ENCODE assay signal across 8 cellular contexts in the genomic region with DNA sequence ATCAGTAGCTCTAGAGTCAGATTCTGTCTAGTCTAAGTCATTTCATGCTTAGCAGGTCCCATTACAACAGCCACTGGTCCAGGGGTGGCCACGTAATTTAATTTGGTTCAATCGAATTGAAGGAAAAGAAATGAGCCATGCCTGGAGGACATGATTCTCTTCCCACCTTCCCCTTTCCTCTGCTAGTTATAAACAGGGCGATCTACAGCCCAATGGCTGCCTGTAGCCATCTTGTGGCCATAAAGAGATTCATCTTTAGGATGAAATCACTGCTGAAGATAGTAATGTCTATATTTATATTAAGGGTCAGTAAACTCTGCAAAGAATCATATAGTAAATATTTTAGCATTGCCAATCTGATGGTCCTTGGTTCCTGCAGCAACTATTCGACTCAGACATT.
DNase-seq lines count a peak whose midpoint lies in the region; ATAC-seq and TF ChIP-seq lines count a peak whose summit lies in the region.
"Not testable (repeated sequence)": the region's sequence is repeated elsewhere in the genome, so short reads cannot be mapped to it uniquely, and the experiment has no call there.

No MANE protein-coding gene starts in this region.

- POLR2A ChIA-PET in PC-3 (lab: Charles Lee; ENCODE audit: unreplicated experiment) = not testable (repeated sequence)

- CTCF ChIA-PET in PC-3 (lab: Charles Lee) = not testable (repeated sequence)

- H3K4me3 ChIP-seq in PC-3 (ENCODE audit: low read length); dorsolateral prefrontal cortex; retinal pigment epithelial cell (ENCODE audit: low read length): not testable (repeated sequence)

- not testable (repeated sequence) for H3K4me1 ChIP-seq in PC-3 (ENCODE audit: insufficient read depth, low read length)

- not testable (repeated sequence) for H3F3A ChIP-seq in PC-3 (ENCODE audit: low read length, unreplicated experiment)

- H3K4me2 ChIP-seq in PC-3 (ENCODE audit: low read length) = not testable (repeated sequence)

- not testable (repeated sequence) for H3K9me3 ChIP-seq in PC-3 (ENCODE audit: low read length)

- H4K20me1 ChIP-seq in PC-3 (ENCODE audit: low read length) = not testable (repeated sequence)

- H3K27ac ChIP-seq in PC-3 (ENCODE audit: low read length); VCaP: not testable (repeated sequence)
- peak overlapping the region in 1 of 59 donors; percentile 32 for H3K27ac ChIP-seq in dorsolateral prefrontal cortex

- BruUV-seq in PC-3 (replicated peaks; lab: Mats Ljungman, UMichigan) = not testable (repeated sequence)

- peaks cover 11% of the 10 kb centered on the region for H3K27me3 ChIP-seq in PC-3 (ENCODE audit: low read length)
- H3K27me3 ChIP-seq in dorsolateral prefrontal cortex = not testable (repeated sequence)

- not testable (repeated sequence) for H3K9ac ChIP-seq in PC-3 (ENCODE audit: low read length)

- not testable (repeated sequence) for H3K9me2 ChIP-seq in PC-3 (replicated peaks; ENCODE audit: low read length)

- H3K36me3 ChIP-seq in PC-3 (ENCODE audit: low read depth, low read length) = not testable (repeated sequence)

- H2AFZ ChIP-seq in PC-3 (ENCODE audit: low read length) = not testable (repeated sequence)

- peak; percentile 64 for ATAC-seq in PC-3

- DNase-seq in D341Med (ENCODE audit: low spot score) = peak; percentile 33
- peak; percentile 5 for DNase-seq in HCEC 1CT
- peak; percentile 2 for DNase-seq in NCI-H1436 (lab: John Stamatoyannopoulos, UW)
- DNase-seq in PC-3 = peak; percentile 9
- peak in 1 of 10 donors; percentile 26 for DNase-seq in dorsolateral prefrontal cortex
- DNase-seq in globus pallidus (ENCODE audit: low spot score) = peak; percentile 49
- not testable (repeated sequence) for DNase-seq in retinal pigment epithelial cell (ENCODE audit: low read depth)

- TF ChIP-seq CTCF in PC-3 (conservative IDR thresholded peaks at IDR 0.05; ENCODE audit: low read depth, low read length) = peak; percentile 29; the same call in 1 of the 2 replicates
- TF ChIP-seq CTCF in VCaP (conservative IDR thresholded peaks at IDR 0.05) = peak; percentile 71
- TF ChIP-seq CTCF in dorsolateral prefrontal cortex (IDR thresholded peaks at IDR 0.05 in 54 of 56, conservative IDR thresholded peaks at IDR 0.05 in 2 of 56; ENCODE audit: low read depth in 1 of 56, partially characterized antibody in 56 of 56) = peak in 41 of 56 donors; percentile 8 to 66 (median 39)
- peak; percentile 30 for TF ChIP-seq CTCF in retinal pigment epithelial cell (conservative IDR thresholded peaks at IDR 0.05; ENCODE audit: low read depth, low read length)

- intact Hi-C loops in PC-3 (cut with micrococcal nuclease); dorsolateral prefrontal cortex (cut with DNase I): not testable (repeated sequence)

- not testable (repeated sequence) for H3K79me2 ChIP-seq in PC-3 (ENCODE audit: low read length)
